Comparison of ENCODE assay signal across 8 cellular contexts in genomic region chr5:172123269-172123692, GRCh38.
DNase-seq lines count a peak whose midpoint lies in the region; ATAC-seq lines count a peak whose summit lies in the region.

No MANE protein-coding gene starts in this region.

- H3K27ac Mint-ChIP-seq in activated T-cell treated with anti-CD3 and anti-CD28 coated beads, Interleukin-2, amount 50 U/mL, for 24 hours: peak overlapping the region; percentile 19
- H3K27ac Mint-ChIP-seq in activated CD4-positive, alpha-beta memory T cell treated with anti-CD3 and anti-CD28 coated beads, Interleukin-2, amount 10 ng/mL, durations not matched to agents 7 days and 5 days: peak overlapping the region; percentile 48

- no peak overlapping the region for H3K4me3 Mint-ChIP-seq in activated T-cell treated with anti-CD3 and anti-CD28 coated beads, Interleukin-2, amount 50 U/mL, for 24 hours
- H3K4me3 Mint-ChIP-seq in activated T-cell treated with anti-CD3 and anti-CD28 coated beads, Interleukin-2, amount 50 U/mL, for 4 hours: no peak overlapping the region
- no peak overlapping the region for H3K4me3 Mint-ChIP-seq in activated CD4-positive, alpha-beta memory T cell treated with anti-CD3 and anti-CD28 coated beads, Interleukin-2, amount 10 ng/mL, durations not matched to agents 7 days and 5 days

- no peak for ATAC-seq in activated T-cell treated with anti-CD3 and anti-CD28 coated beads, Interleukin-2, amount 50 U/mL, for 4 hours
- peak; percentile 89 to 93 for ATAC-seq in left cardiac atrium
- ATAC-seq in HG02885 (IDR thresholded peaks at IDR 0.05; ENCODE audit: poor library complexity, unreplicated experiment): no peak

- no peaks in the 10 kb centered on the region for H3K27me3 Mint-ChIP-seq in activated T-cell treated with anti-CD3 and anti-CD28 coated beads, Interleukin-2, amount 50 U/mL, for 24 hours
- no peaks in the 10 kb centered on the region for H3K27me3 Mint-ChIP-seq in activated T-cell treated with anti-CD3 and anti-CD28 coated beads, Interleukin-2, amount 50 U/mL, for 4 hours (ENCODE audit: low read depth)
- no peaks in the 10 kb centered on the region for H3K27me3 Mint-ChIP-seq in activated CD4-positive, alpha-beta memory T cell treated with anti-CD3 and anti-CD28 coated beads, Interleukin-2, amount 10 ng/mL, durations not matched to agents 7 days and 5 days

- POLR2A ChIA-PET in activated CD4-positive, alpha-beta memory T cell treated with anti-CD3 and anti-CD28 coated beads, Interleukin-2, amount 10 ng/mL, durations not matched to agents 7 days and 5 days (lab: Charles Lee): interaction anchor here (1.1 to 1.5 kb wide), 6 partner anchors 9 to 64 kb away, joined by 3 to 8 read pairs (median 4); no protein-coding TSS in a partner anchor

- peaks cover 5% of the 10 kb centered on the region for H3K9me3 Mint-ChIP-seq in activated T-cell treated with anti-CD3 and anti-CD28 coated beads, Interleukin-2, amount 50 U/mL, for 24 hours
- no peaks in the 10 kb centered on the region for H3K9me3 Mint-ChIP-seq in activated T-cell treated with anti-CD3 and anti-CD28 coated beads, Interleukin-2, amount 50 U/mL, for 4 hours
- no peaks in the 10 kb centered on the region for H3K9me3 Mint-ChIP-seq in activated CD4-positive, alpha-beta memory T cell treated with anti-CD3 and anti-CD28 coated beads, Interleukin-2, amount 10 ng/mL, durations not matched to agents 7 days and 5 days

- DNase-seq in activated T-cell treated with anti-CD3 and anti-CD28 coated beads, Interleukin-2, amount 50 U/mL, for 24 hours: no peak
- DNase-seq in activated T-cell treated with anti-CD3 and anti-CD28 coated beads, Interleukin-2, amount 50 U/mL, for 4 hours: no peak
- no peak for DNase-seq in activated CD4-positive, alpha-beta memory T cell treated with anti-CD3 and anti-CD28 coated beads, Interleukin-2, amount 10 ng/mL, durations not matched to agents 7 days and 5 days
- DNase-seq in left cardiac atrium (peak; percentile 86), smooth muscle cell of the brain vasculature (ENCODE audit: low read depth, low spot score) (peak; percentile 77), activated gamma-delta T cell treated with Interleukin-2 at 50 U/mL for 16 hours (no peak), NAMALWA (ENCODE audit: low spot score) (no peak)

- H3K36me3 Mint-ChIP-seq in activated T-cell treated with anti-CD3 and anti-CD28 coated beads, Interleukin-2, amount 50 U/mL, for 24 hours (ENCODE audit: low read depth): peaks cover 73% of the 10 kb centered on the region
- peaks cover 24% of the 10 kb centered on the region for H3K36me3 Mint-ChIP-seq in activated T-cell treated with anti-CD3 and anti-CD28 coated beads, Interleukin-2, amount 50 U/mL, for 4 hours (ENCODE audit: insufficient read depth)
- H3K36me3 Mint-ChIP-seq in activated CD4-positive, alpha-beta memory T cell treated with anti-CD3 and anti-CD28 coated beads, Interleukin-2, amount 10 ng/mL, durations not matched to agents 7 days and 5 days (ENCODE audit: low read depth): peaks cover 73% of the 10 kb centered on the region

- H3K4me1 Mint-ChIP-seq in activated T-cell treated with anti-CD3 and anti-CD28 coated beads, Interleukin-2, amount 50 U/mL, for 24 hours (ENCODE audit: low read depth): peaks cover 41% of the 10 kb centered on the region
- peaks cover 47% of the 10 kb centered on the region for H3K4me1 Mint-ChIP-seq in activated T-cell treated with anti-CD3 and anti-CD28 coated beads, Interleukin-2, amount 50 U/mL, for 4 hours (ENCODE audit: low read depth)
- H3K4me1 Mint-ChIP-seq in activated CD4-positive, alpha-beta memory T cell treated with anti-CD3 and anti-CD28 coated beads, Interleukin-2, amount 10 ng/mL, durations not matched to agents 7 days and 5 days: peaks cover 47% of the 10 kb centered on the region

- CTCF ChIA-PET in activated CD4-positive, alpha-beta memory T cell treated with anti-CD3 and anti-CD28 coated beads, Interleukin-2, amount 10 ng/mL, durations not matched to agents 7 days and 5 days (lab: Charles Lee): interaction anchor here (1.0 to 2.1 kb wide), 3 partner anchors 9 to 170 kb away, joined by 3 to 6 read pairs (median 3); partner anchors contain the start of gene STK10

- intact Hi-C loops in left cardiac atrium (cut with DNase I): no loop called here

Comparison
In these comparisons a context has a peak if more than half of its experiments do, and no peak if none do; other contexts are left out.
1. DNase-seq: peak in left cardiac atrium (single experiment) and smooth muscle cell of the brain vasculature (single experiment); none in activated T-cell treated with anti-CD3 and anti-CD28 coated beads, Interleukin-2, amount 50 U/mL, for 24 hours (single experiment), activated T-cell treated with anti-CD3 and anti-CD28 coated beads, Interleukin-2, amount 50 U/mL, for 4 hours (single experiment), activated CD4-positive, alpha-beta memory T cell treated with anti-CD3 and anti-CD28 coated beads, Interleukin-2, amount 10 ng/mL, durations not matched to agents 7 days and 5 days (single experiment), activated gamma-delta T cell treated with Interleukin-2 at 50 U/mL for 16 hours (single experiment) and NAMALWA (single experiment).
2. ATAC-seq: peak in left cardiac atrium (2 of 2); none in activated T-cell treated with anti-CD3 and anti-CD28 coated beads, Interleukin-2, amount 50 U/mL, for 4 hours (0 of 2) and HG02885 (single experiment).